In genomic region chr17:58335061-58335731, GRCh38 we compare ENCODE assay signal across 9 cellular contexts. TPM values are rescaled to one million over a fixed set of nuclear protein-coding genes. Genes with fewer than 3 reads are reported as not detected.
DNase-seq lines count a peak whose midpoint lies in the region; ATAC-seq and TF ChIP-seq lines count a peak whose summit lies in the region.
"Had no signal": no experiment of that assay in that cellular context is flagged by ENCODE, and none has a peak within 500 bp of the region (broad histone marks: within the 10 kb centered on the region; RNA-seq: fewer than 3 reads in every experiment).

No MANE protein-coding gene starts in this region.

- DNase-seq in OCI-LY7 (ENCODE audit: low spot score) (peak; percentile 56), NCI-H2171 treated with DMSO at 0.1 percent for 48 hours (lab: John Stamatoyannopoulos, UW) (no peak), NCI-H2107 (lab: John Stamatoyannopoulos, UW) (no peak), DMS153 treated with DMSO at 0.1 percent for 48 hours (lab: John Stamatoyannopoulos, UW; ENCODE audit: unreplicated experiment) (no peak)
- peak; percentile 13 for DNase-seq in central memory CD4-positive, alpha-beta T cell

- peak overlapping the region; percentile 98 for H3K4me2 ChIP-seq in DOHH2 (ENCODE audit: low read length)
- peak overlapping the region; percentile 100 for H3K4me2 ChIP-seq in OCI-LY7 (ENCODE audit: low read length)
- no peak overlapping the region for H3K4me2 ChIP-seq in parathyroid adenoma (ENCODE audit: low read length)

- H3K9ac ChIP-seq in parathyroid adenoma: no peak overlapping the region

- TSS peak; percentile 51 for BruUV-seq in OCI-LY7 (replicated peaks; lab: Mats Ljungman, UMichigan)

- peaks cover 80% of the 10 kb centered on the region for H3F3A ChIP-seq in DOHH2 (ENCODE audit: control insufficient read depth, insufficient read depth)

- POLR2A ChIA-PET in OCI-LY7 (lab: Charles Lee): interaction anchor here (1.1 to 8.0 kb wide), 4 partner anchors 8 to 82 kb away, joined by 7 to 179 read pairs (median 18); partner anchors contain the start of gene RNF43

- H3K27me3 ChIP-seq in DOHH2 (ENCODE audit: control insufficient read depth, low read length) (peaks cover 8% of the 10 kb centered on the region), parathyroid adenoma (ENCODE audit: control insufficient read depth, insufficient read depth, low read length) (no peaks in the 10 kb centered on the region)
- H3K27me3 ChIP-seq: body of pancreas had no signal

- H3K79me2 ChIP-seq in DOHH2 (ENCODE audit: control insufficient read depth, low read length): peaks cover 70% of the 10 kb centered on the region
- H3K79me2 ChIP-seq in OCI-LY7 (ENCODE audit: insufficient read depth, low read depth, low read length): peaks cover 60% of the 10 kb centered on the region
- no peaks in the 10 kb centered on the region for H3K79me2 ChIP-seq in parathyroid adenoma

- peaks cover 76% of the 10 kb centered on the region for H3K4me1 ChIP-seq in DOHH2 (ENCODE audit: control insufficient read depth, low read length)
- H3K4me1 ChIP-seq in OCI-LY7 (ENCODE audit: insufficient read depth, low read length, poor library complexity, severe bottlenecking): peaks cover 72% of the 10 kb centered on the region
- no peaks in the 10 kb centered on the region for H3K4me1 ChIP-seq in parathyroid adenoma
- H3K4me1 ChIP-seq: body of pancreas had no signal

- TF ChIP-seq CTCF in DOHH2 (IDR thresholded peaks at IDR 0.05; ENCODE audit: low read depth, low read length, poor library complexity, severe bottlenecking) (no peak), OCI-LY7 (conservative IDR thresholded peaks at IDR 0.05; ENCODE audit: low read length) (no peak), parathyroid adenoma (IDR thresholded peaks at IDR 0.05) (no peak)

- H3K9me3 ChIP-seq in DOHH2 (ENCODE audit: control insufficient read depth, insufficient read depth, low read length): no peaks in the 10 kb centered on the region
- no peaks in the 10 kb centered on the region for H3K9me3 ChIP-seq in OCI-LY7 (ENCODE audit: low read length)
- no peaks in the 10 kb centered on the region for H3K9me3 ChIP-seq in parathyroid adenoma (ENCODE audit: control insufficient read depth, low read length)
- H3K9me3 ChIP-seq: body of pancreas had no signal

- peaks cover 55% of the 10 kb centered on the region for H3K36me3 ChIP-seq in DOHH2 (ENCODE audit: control insufficient read depth, low read length)
- peaks cover 22% of the 10 kb centered on the region for H3K36me3 ChIP-seq in OCI-LY7 (ENCODE audit: insufficient read depth, low read length)
- no peaks in the 10 kb centered on the region for H3K36me3 ChIP-seq in parathyroid adenoma (ENCODE audit: control insufficient read depth, insufficient read depth, low read length)

- CTCF ChIA-PET in OCI-LY7 (lab: Charles Lee; ENCODE audit: unreplicated experiment): interaction anchor here (1.4 to 1.6 kb wide), 2 partner anchors 9 to 17 kb away, joined by 4 to 7 read pairs; partner anchors contain the start of gene SUPT4H1

- no peak for ATAC-seq in HG03457 (IDR thresholded peaks at IDR 0.05; ENCODE audit: unreplicated experiment)
- ATAC-seq: body of pancreas had no signal

- H3K27ac ChIP-seq in DOHH2 (ENCODE audit: low read depth, low read length): peak overlapping the region; percentile 100
- peak overlapping the region; percentile 99 for H3K27ac ChIP-seq in OCI-LY7 (ENCODE audit: low read depth, low read length, poor library complexity, severe bottlenecking)
- H3K27ac ChIP-seq in parathyroid adenoma: peak overlapping the region; percentile 11

- peaks cover 9% of the 10 kb centered on the region; the same call in 1 of the 2 replicates for H4K20me1 ChIP-seq in DOHH2 (ENCODE audit: control insufficient read depth, insufficient read depth, low read depth, low read length)
- 0 out of 2 replicates have a peak, but pooled peaks cover 6% of the 10 kb centered on the region for H4K20me1 ChIP-seq in OCI-LY7 (ENCODE audit: insufficient read depth, low read length)

- peak overlapping the region; percentile 78 for H3K4me3 ChIP-seq in DOHH2 (ENCODE audit: low read length)
- peak overlapping the region; percentile 98 for H3K4me3 ChIP-seq in OCI-LY7 (ENCODE audit: low read depth, low read length, poor library complexity, severe bottlenecking)
- peak overlapping the region; percentile 1 for H3K4me3 ChIP-seq in parathyroid adenoma (ENCODE audit: low read depth, low read length)
- H3K4me3 ChIP-seq: body of pancreas had no signal

- no peak overlapping the region for H2AFZ ChIP-seq in OCI-LY7 (ENCODE audit: low read length)
- no peak overlapping the region for H2AFZ ChIP-seq in parathyroid adenoma

- intact Hi-C loops in OCI-LY7 (cut with micrococcal nuclease; ENCODE audit: unreplicated experiment): loop anchor here (10.0 kb wide), 2 partner anchors 710 to 820 kb away; partner anchors contain the start of genes PRR11 and SKA2

- no peaks in the 10 kb centered on the region for H3K9me2 ChIP-seq in DOHH2 (replicated peaks; ENCODE audit: control insufficient read depth, low read length)
- H3K9me2 ChIP-seq in OCI-LY7 (ENCODE audit: insufficient read depth, low read length): no peaks in the 10 kb centered on the region

RNA-seq across cellular contexts. Expression of gene TSPOAP1, which starts 6.6 kb away (rescaled TPM):
- 24.0 TPM in 2 replicates for total RNA-seq in OCI-LY7 (2014; rRNA removed; shearing (Covaris generic))
- total RNA-seq in OCI-LY7 (2022): 50.6 and 54.4 TPM in 2 replicates

RNA-seq across cellular contexts. Expression of gene SUPT4H1, which starts 16.8 kb away (rescaled TPM):
- total RNA-seq in OCI-LY7 (2014; rRNA removed; shearing (Covaris generic)): 41.1 and 56.5 TPM in 2 replicates
- 65.5 and 78.4 TPM in 2 replicates for total RNA-seq in OCI-LY7 (2022)

RNA-seq across cellular contexts. Expression of gene MPO, which starts 54.5 kb away (rescaled TPM):
- not detected in 2 replicates for total RNA-seq in OCI-LY7 (2014; rRNA removed; shearing (Covaris generic))
- not detected in 2 replicates for total RNA-seq in OCI-LY7 (2022)
- total RNA-seq: body of pancreas had no signal

Comparison
In these comparisons a context has a peak if more than half of its experiments do, and no peak if none do; other contexts are left out.
1. H3K27ac ChIP-seq: peak in every context shown above with its lines; median percentile 100 in DOHH2; 99 in OCI-LY7; 11 in parathyroid adenoma.
2. H3K4me3 ChIP-seq: peak in every context shown above with its lines; median percentile 98 in OCI-LY7; 78 in DOHH2; 1 in parathyroid adenoma.
3. DNase-seq: peak in OCI-LY7 (single experiment) and central memory CD4-positive, alpha-beta T cell (single experiment); none in NCI-H2171 treated with DMSO at 0.1 percent for 48 hours (single experiment), NCI-H2107 (single experiment) and DMS153 treated with DMSO at 0.1 percent for 48 hours (single experiment).